In the genomic region with DNA sequence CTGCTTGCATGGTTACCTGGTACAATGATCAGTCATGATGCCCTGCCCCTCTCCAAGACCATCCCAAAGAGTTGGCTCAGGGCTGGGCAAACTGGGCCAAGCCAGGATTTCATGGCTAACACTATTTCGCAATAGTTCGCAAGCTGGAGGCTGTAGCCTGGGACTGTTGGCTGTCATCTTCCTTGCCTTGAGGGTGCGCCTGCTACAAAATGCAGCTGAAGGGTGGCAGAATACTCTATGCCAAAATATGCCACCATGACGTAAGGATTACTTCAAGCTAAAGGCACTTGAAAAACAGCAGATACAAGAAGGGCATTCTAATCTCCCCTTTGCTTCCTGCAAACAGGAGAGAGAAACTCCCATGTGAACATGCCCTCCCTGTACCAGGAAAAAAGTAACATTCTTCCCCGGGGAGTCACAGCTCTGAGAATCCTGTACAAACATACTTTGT, we compare ENCODE assay signal across 1 cellular context.
TF ChIP-seq lines count a peak whose summit lies in the region.

No MANE protein-coding gene starts in this region.

TF ChIP-seq in HCT116, 20 proteins besides CTCF, POLR2A, EP300 and RAD21 (continued from another document):
- TF ChIP-seq, protein P1, sequence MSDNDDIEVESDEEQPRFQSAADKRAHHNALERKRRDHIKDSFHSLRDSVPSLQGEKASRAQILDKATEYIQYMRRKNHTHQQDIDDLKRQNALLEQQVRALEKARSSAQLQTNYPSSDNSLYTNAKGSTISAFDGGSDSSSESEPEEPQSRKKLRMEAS (IDR thresholded peaks at IDR 0.05), result no peak
- no peak for TF ChIP-seq SRF (IDR thresholded peaks at IDR 0.05; ENCODE audit: low read depth)
